In genomic region chr14:90857866-90858265, GRCh38 we compare ENCODE assay signal across 26 cellular contexts. TPM values are rescaled to one million over a fixed set of nuclear protein-coding genes. Genes with fewer than 3 reads are reported as not detected.
DNase-seq lines count a peak whose midpoint lies in the region; ATAC-seq, FAIRE-seq and TF ChIP-seq lines count a peak whose summit lies in the region.
"Had no signal": no experiment of that assay in that cellular context is flagged by ENCODE, and none has a peak within 500 bp of the region (broad histone marks: within the 10 kb centered on the region; RNA-seq: fewer than 3 reads in every experiment).

No MANE protein-coding gene starts in this region.

- no peak for TF ChIP-seq POLR2A in IMR-90 (IDR thresholded peaks at IDR 0.05; ENCODE audit: low read depth, low read length)

- H2BK20ac ChIP-seq in IMR-90 (ENCODE audit: low read depth, low read length) = no peak overlapping the region

- no peak overlapping the region for H4K5ac ChIP-seq in IMR-90 (ENCODE audit: low read depth, low read length)

- H2AK9ac ChIP-seq in IMR-90 (replicated peaks; ENCODE audit: low read depth, low read length, poor library complexity) = no peak overlapping the region

- no peak overlapping the region for H3K56ac ChIP-seq in IMR-90 (ENCODE audit: extremely low read depth, insufficient read depth, low read length)

- TF ChIP-seq RAD21 in IMR-90 (IDR thresholded peaks at IDR 0.05; ENCODE audit: low read length) = no peak

- H2BK5ac ChIP-seq in IMR-90 (ENCODE audit: low read depth, low read length, poor library complexity, severe bottlenecking) = no peak overlapping the region

- TF ChIP-seq CTCF in IMR-90 (conservative IDR thresholded peaks at IDR 0.05; ENCODE audit: low read depth, low read length) = no peak
- no peak for TF ChIP-seq CTCF in WI38 (IDR thresholded peaks at IDR 0.05; ENCODE audit: low read depth, low read length)

- H4K8ac ChIP-seq in IMR-90 (ENCODE audit: low read depth in 2 of 2, low read length in 2 of 2) = 0 out of 4 replicates have a peak overlapping the region, but pooled peaks of 1 of the 2 experiments have one; percentile 58

- H2BK120ac ChIP-seq in IMR-90 (ENCODE audit: low read depth, low read length) = no peak overlapping the region

- CTCF ChIA-PET in IMR-90 (lab: Yijun Ruan, JAX) = interaction anchor here (1.2 kb wide), 1 partner anchor 7 kb away, joined by 4 read pairs; no protein-coding TSS in a partner anchor

- 40% methylated on average over 1 of the region's 6 CpGs; no CpG with 5 or more reads in 1 of the 2 experiments for WGBS in IMR-90 (ENCODE audit: extremely low coverage in 2 of 2, insufficient read length in 1 of 2), 2 experiments

- H2AFZ ChIP-seq in IMR-90 (replicated peaks; ENCODE audit: low read length, poor library complexity) = no peak overlapping the region

- peak overlapping the region; percentile 74; the same call in 1 of the 2 replicates for H3K4me2 ChIP-seq in IMR-90 (ENCODE audit: low read depth, low read length)
- H3K4me2 ChIP-seq: BLaER1 treated with 17β-estradiol and CSF1 and Interleukin-3, amounts not matched to agents 10 nM and 100 nM had no signal

- ATAC-seq in IMR-90 (ENCODE audit: low read depth) = no peak
- no peak for ATAC-seq in GM19397 (IDR thresholded peaks at IDR 0.05; ENCODE audit: unreplicated experiment)
- ATAC-seq: HepG2, Right ventricle myocardium inferior had no signal

- no peaks in the 10 kb centered on the region for H3K9me1 ChIP-seq in IMR-90 (ENCODE audit: insufficient read depth, low read length)

- H3K79me1 ChIP-seq in IMR-90 (ENCODE audit: low read depth in 1 of 2, low read length in 2 of 2) = no peaks in the 10 kb centered on the region

- H3K23ac ChIP-seq in IMR-90 (ENCODE audit: low read depth, low read length) = no peak overlapping the region

- peaks cover 2% of the 10 kb centered on the region; the same call in 1 of the 2 replicates for H3K4me1 ChIP-seq in IMR-90 (ENCODE audit: control insufficient read depth, insufficient read depth, low read length)
- H3K4me1 ChIP-seq: SJSA1 had no signal

- H3K9me3 ChIP-seq in IMR-90 (ENCODE audit: control insufficient read depth, insufficient read depth, low read length) = no peaks in the 10 kb centered on the region
- H3K9me3 ChIP-seq: BLaER1 treated with 17β-estradiol and CSF1 and Interleukin-3, amounts not matched to agents 10 nM and 100 nM; SJSA1 had no signal

- no peak overlapping the region for H2AK5ac ChIP-seq in IMR-90 (ENCODE audit: low read depth, low read length)

- H3K18ac ChIP-seq in IMR-90 (ENCODE audit: low read depth, low read length) = no peak overlapping the region

- DNase-seq in IMR-90 = no peak
- DNase-seq in hepatic stellate cell (ENCODE audit: low spot score) = peak; percentile 48
- DNase-seq in NOMO-1 (lab: John Stamatoyannopoulos, UW; ENCODE audit: unreplicated experiment in 2 of 2) = no peak
- no peak for DNase-seq in stimulated activated CD4-positive, alpha-beta T cell treated with anti-CD3 and anti-CD28 coated beads, Interleukin-2, amount 100 ng/mL, for 24 hours
- DNase-seq in urothelium cell line (ENCODE audit: low spot score) = no peak
- DNase-seq: ACHN; CD4-positive, alpha-beta memory T cell; DMS153; H7; NCI-H1092 treated with DMSO at 0.1 percent for 48 hours; NCI-H1436 treated with DMSO at 0.1 percent for 48 hours; NCI-H1930; NCI-H226; NCI-H510A treated with DMSO at 0.1 percent for 48 hours; NCI-H748 treated with DMSO at 0.1 percent for 48 hours; NK-92 treated with Interleukin-12 subunit alpha and Interleukin-12 subunit beta, amount 100 ng/mL, for 24 hours; OCI-M1 had no signal

- H2BK15ac ChIP-seq in IMR-90 (ENCODE audit: low read depth, low read length) = no peak overlapping the region; the same call in 2 of the 3 replicates

- dilution Hi-C loops in IMR-90 (cut with HindIII; ENCODE audit: low sequenced_read_pairs, unreplicated experiment) = no loop called here

- H3K27me3 ChIP-seq in IMR-90 (ENCODE audit: control insufficient read depth, insufficient read depth, low read length) = no peaks in the 10 kb centered on the region
- H3K27me3 ChIP-seq: BLaER1 treated with 17β-estradiol and CSF1 and Interleukin-3, amounts not matched to agents 10 nM and 100 nM; SJSA1 had no signal

- H3K4me3 ChIP-seq in IMR-90 (ENCODE audit: insufficient read depth, low read depth, low read length) (no peak overlapping the region), WI38 (ENCODE audit: low read depth, low read length) (peak overlapping the region; percentile 20; the same call in 1 of the 2 replicates)
- H3K4me3 ChIP-seq: BLaER1 treated with 17β-estradiol and CSF1 and Interleukin-3, amounts not matched to agents 10 nM and 100 nM; SJSA1 had no signal

- FAIRE-seq in urothelium cell line (lab: Jason Lieb, UNC) = no peak
- FAIRE-seq: GM12891, HepG2, RCC 7860 had no signal

- H4K20me1 ChIP-seq in IMR-90 (ENCODE audit: insufficient read depth, low read length) = no peaks in the 10 kb centered on the region
- H4K20me1 ChIP-seq: BLaER1 treated with 17β-estradiol and CSF1 and Interleukin-3, amounts not matched to agents 10 nM and 100 nM had no signal

- intact Hi-C loops in IMR-90 (cut with micrococcal nuclease) = no loop called here

- BruUV-seq in IMR-90 (replicated peaks; lab: Mats Ljungman, UMichigan) = no TSS peak

- H3K4ac ChIP-seq in IMR-90 (ENCODE audit: low read depth, low read length) = no peak overlapping the region

- H3K27ac ChIP-seq in IMR-90 (ENCODE audit: insufficient read depth, low read length) = no peak overlapping the region
- H3K27ac ChIP-seq: BLaER1 treated with 17β-estradiol and CSF1 and Interleukin-3, amounts not matched to agents 10 nM and 100 nM; HL-60; SJSA1 had no signal

- in situ Hi-C loops in IMR-90 (cut with MboI; ENCODE audit: low sequenced_read_pairs) = no loop called here

- H3K36me3 ChIP-seq in IMR-90 (ENCODE audit: control insufficient read depth, insufficient read depth, low read length) = no peaks in the 10 kb centered on the region
- H3K36me3 ChIP-seq: BLaER1 treated with 17β-estradiol and CSF1 and Interleukin-3, amounts not matched to agents 10 nM and 100 nM; SJSA1 had no signal

- POLR2A ChIA-PET in IMR-90 (lab: Charles Lee; ENCODE audit: unreplicated experiment) = interaction anchor here (0.6 kb wide), 1 partner anchor 19 kb away, joined by 4 read pairs; no protein-coding TSS in a partner anchor

- H4K91ac ChIP-seq in IMR-90 (ENCODE audit: insufficient read depth, low read depth, low read length) = no peak overlapping the region

- no peak overlapping the region for H3K14ac ChIP-seq in IMR-90 (replicated peaks; ENCODE audit: low read depth, low read length)

- no peak overlapping the region for H3K9ac ChIP-seq in IMR-90 (ENCODE audit: low read depth, low read length)
- H3K9ac ChIP-seq: BLaER1 treated with 17β-estradiol and CSF1 and Interleukin-3, amounts not matched to agents 10 nM and 100 nM had no signal

TF ChIP-seq in IMR-90, 13 proteins besides CTCF, POLR2A, EP300 and RAD21:
- no peak for TF ChIP-seq SMC3 (IDR thresholded peaks at IDR 0.05; ENCODE audit: low read depth, low read length)
- TF ChIP-seq ELK1 (IDR thresholded peaks at IDR 0.05; ENCODE audit: borderline replicate concordance, low read depth, low read length) = no peak

RNA-seq across cellular contexts. Expression of gene TTC7B, which starts 41.6 kb away (rescaled TPM):
- 16.1 and 18.1 TPM in 2 replicates for total RNA-seq in IMR-90 (2012; rRNA removed)
- polyA plus RNA-seq in IMR-90 (2012; rRNA removed) = 35.3 and 42.6 TPM in 2 replicates
- 26.9 and 28.3 TPM in 2 replicates for polyA plus RNA-seq in IMR-90 (2012; cell fraction: cytosol; rRNA removed)
- polyA plus RNA-seq in IMR-90 (2012; cell fraction: nucleus; rRNA removed; ENCODE audit: low replicate concordance) = 30.5 and 31.5 TPM in 2 replicates
